Comparison of ENCODE assay signal across 16 cellular contexts in genomic region chr10:133661122-133661521, GRCh38. TPM values are rescaled to one million over a fixed set of nuclear protein-coding genes. Genes with fewer than 3 reads are reported as not detected.
"Had no signal": no experiment of that assay in that cellular context is flagged by ENCODE, and none has a peak within 500 bp of the region (broad histone marks: within the 10 kb centered on the region; RNA-seq: fewer than 3 reads in every experiment).

No MANE protein-coding gene starts in this region.

RNA-seq across cellular contexts. Expression of gene FRG2B, which starts 34.5 kb away (rescaled TPM):
- total RNA-seq: activated CD4-positive, alpha-beta memory T cell treated with anti-CD3 and anti-CD28 coated beads, Interleukin-2, amount 10 ng/mL, durations not matched to agents 7 days and 5 days; activated CD4-positive, alpha-beta T cell treated with anti-CD3 and anti-CD28 coated beads for 36 hours; activated CD4-positive, alpha-beta T cell treated with anti-CD3 and anti-CD28 coated beads, Interleukin-2, amount 10 ng/mL, durations not matched to agents 7 days and 5 days; activated CD8-positive, alpha-beta memory T cell treated with anti-CD3 and anti-CD28 coated beads, Interleukin-2, amount 10 ng/mL, durations not matched to agents 7 days and 5 days; activated CD8-positive, alpha-beta T cell treated with anti-CD3 and anti-CD28 coated beads, Interleukin-2, amount 10 ng/mL, durations not matched to agents 7 days and 5 days; activated T-helper 2 cell treated with anti-CD3 and anti-CD28 coated beads, Interferon-gamma antibody, Interleukin-2, Interleukin-4, amounts not matched to agents 10 μg/mL and 5 μg/mL and 100 μg/mL, durations not matched to agents 14 hours and 24 hours and 36 hours; adrenal gland; aorta; astrocyte; body of pancreas; breast epithelium; cardiac septum; cerebellum; T-helper 17 cell; T-helper 2 cell treated with Interferon-gamma antibody and Interleukin-4, amounts not matched to agents 100 ng/mL and 5 ng/mL, for 36 hours; WTC11 had no signal
- polyA plus RNA-seq: adrenal gland, aorta had no signal
